ENCODE assay signal across 38 cellular contexts in the genomic region with DNA sequence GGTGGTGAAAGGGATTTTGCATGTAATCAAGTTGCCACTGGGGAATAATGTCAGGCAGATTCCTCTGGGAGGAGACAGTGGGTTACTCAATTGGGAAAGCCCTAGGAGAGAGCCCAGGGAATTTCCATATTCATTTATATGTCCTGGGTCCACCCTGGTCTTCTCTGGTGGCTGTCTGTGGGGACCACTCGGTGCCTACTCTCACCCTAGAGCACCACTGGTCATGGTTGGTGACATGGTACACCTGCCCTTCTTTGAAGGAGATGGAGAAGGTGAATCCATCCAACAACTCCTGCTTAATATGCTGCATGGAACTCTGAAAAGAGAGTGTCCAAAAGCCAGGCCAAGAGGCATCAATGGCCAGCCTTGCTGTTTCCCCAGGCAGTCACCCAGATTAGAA. TPM values are rescaled to one million over a fixed set of nuclear protein-coding genes. Genes with fewer than 3 reads are reported as not detected.
"Had no signal": no experiment of that assay in that cellular context is flagged by ENCODE, and none has a peak within 500 bp of the region (broad histone marks: within the 10 kb centered on the region; RNA-seq: fewer than 3 reads in every experiment).

No MANE protein-coding gene starts in this region.

- DNase-seq: Karpas-422, Kasumi-1, KBM-7, KG1, MG63, MM.1S, MV-4-11, NCI-H1048, NCI-H1092, NCI-H1105, NCI-H1105 treated with DMSO at 0.1 percent for 48 hours, NCI-H1417, NCI-H1417 treated with DMSO at 0.1 percent for 48 hours, NCI-H1436, NCI-H1436 treated with DMSO at 0.1 percent for 48 hours, NCI-H146, NCI-H1694, NCI-H1694 treated with DMSO at 0.1 percent for 48 hours, NCI-H187, NCI-H187 treated with DMSO at 0.1 percent for 48 hours, NCI-H1930, NCI-H2029, NCI-H2029 treated with DMSO at 0.1 percent for 48 hours, NCI-H2081, NCI-H2081 treated with DMSO at 0.1 percent for 48 hours, NCI-H2107, NCI-H2171, NCI-H2171 treated with DMSO at 0.1 percent for 48 hours, NCI-H2227 treated with DMSO at 0.1 percent for 48 hours, NCI-H226, NCI-H345, NCI-H446, NCI-H446 treated with DMSO at 0.1 percent for 48 hours, NCI-H510A, NCI-H510A treated with DMSO at 0.1 percent for 48 hours had no signal

- H3K4me3 ChIP-seq: MG63 had no signal

- H3K36me3 ChIP-seq: MG63 had no signal

- H3K27ac ChIP-seq: KMS-11 had no signal

RNA-seq across cellular contexts. Expression of gene RERG, which starts 12.8 kb away (rescaled TPM):
- total RNA-seq: M059J, NCI-H460 had no signal
